In genomic region chrX:677376-677775, GRCh38 we compare ENCODE assay signal across 24 cellular contexts. TPM values are rescaled to one million over a fixed set of nuclear protein-coding genes. Genes with fewer than 3 reads are reported as not detected.
A peak's percentile ranks its signal among the peaks of the same experiment; 100 is the strongest.
DNase-seq lines count a peak whose midpoint lies in the region; ATAC-seq, FAIRE-seq and TF ChIP-seq lines count a peak whose summit lies in the region.
"Had no signal": no experiment of that assay in that cellular context is flagged by ENCODE, and none has a peak within 500 bp of the region (broad histone marks: within the 10 kb centered on the region; RNA-seq: fewer than 3 reads in every experiment).

No MANE protein-coding gene starts in this region.

- no peak overlapping the region for H3K4me2 ChIP-seq in H1 (ENCODE audit: insufficient read depth in 1 of 2, low read depth in 2 of 2, low read length in 2 of 2)
- H3K4me2 ChIP-seq in trophoblast cell (ENCODE audit: low read length): no peak overlapping the region
- H3K4me2 ChIP-seq: A549; BLaER1 treated with 17β-estradiol and CSF1 and Interleukin-3, amounts not matched to agents 10 nM and 100 nM had no signal

- TF ChIP-seq EP300 in H1 (IDR thresholded peaks at IDR 0.05; ENCODE audit: borderline replicate concordance in 1 of 2, low read depth in 2 of 2, low read length in 2 of 2): no peak

- H3K18ac ChIP-seq in H1 (ENCODE audit: extremely low read depth, low read length): no peak overlapping the region
- H3K18ac ChIP-seq in trophoblast cell (ENCODE audit: low read length): no peak overlapping the region

- H3K4me3 ChIP-seq in RWPE2 (ENCODE audit: severe bottlenecking) (no peak overlapping the region), H1 (ENCODE audit: extremely low read depth in 1 of 4, insufficient read depth in 2 of 4, low read depth in 3 of 4, low read length in 4 of 4) (no peak overlapping the region), trophoblast cell (ENCODE audit: low read depth, low read length) (no peak overlapping the region)
- H3K4me3 ChIP-seq: A549; BLaER1 treated with 17β-estradiol and CSF1 and Interleukin-3, amounts not matched to agents 10 nM and 100 nM; GM12878 had no signal

- H2BK12ac ChIP-seq in H1 (ENCODE audit: low read depth, low read length) (peak overlapping the region; percentile 60; the same call in 1 of the 2 replicates), trophoblast cell (ENCODE audit: low read length) (peak overlapping the region; percentile 37)

- H2BK120ac ChIP-seq in H1 (replicated peaks; ENCODE audit: low read depth, low read length): no peak overlapping the region
- peak overlapping the region; percentile 23 for H2BK120ac ChIP-seq in trophoblast cell (ENCODE audit: insufficient read depth, low read length, poor library complexity)

- H4K12ac ChIP-seq in trophoblast cell (ENCODE audit: low read depth, low read length): no peak overlapping the region

- H3K27me3 ChIP-seq in RWPE2 (ENCODE audit: insufficient read depth, poor library complexity, severe bottlenecking): no peaks in the 10 kb centered on the region
- H3K27me3 ChIP-seq in H1 (replicated peaks in 1 of 4; ENCODE audit: control insufficient read depth in 3 of 4, extremely low read depth in 1 of 4, insufficient read depth in 3 of 4, low read length in 3 of 4): no peaks in the 10 kb centered on the region
- no peaks in the 10 kb centered on the region for H3K27me3 ChIP-seq in trophoblast cell (ENCODE audit: insufficient read depth, low read length)
- H3K27me3 ChIP-seq: BE2C; BLaER1 treated with 17β-estradiol and CSF1 and Interleukin-3, amounts not matched to agents 10 nM and 100 nM had no signal

- no peaks in the 10 kb centered on the region for H3K36me3 ChIP-seq in RWPE2 (ENCODE audit: low read depth)
- no peaks in the 10 kb centered on the region for H3K36me3 ChIP-seq in H1 (ENCODE audit: control insufficient read depth in 2 of 4, insufficient read depth in 4 of 4, low read length in 3 of 4)
- no peaks in the 10 kb centered on the region for H3K36me3 ChIP-seq in trophoblast cell (ENCODE audit: control insufficient read depth in 1 of 2, insufficient read depth in 2 of 2, low read length in 2 of 2)
- H3K36me3 ChIP-seq: BE2C; BLaER1 treated with 17β-estradiol and CSF1 and Interleukin-3, amounts not matched to agents 10 nM and 100 nM had no signal

- H2AFZ ChIP-seq in H1 (ENCODE audit: low read length) (no peak overlapping the region), trophoblast cell (ENCODE audit: insufficient read depth, low read length, poor library complexity) (no peak overlapping the region)

- no peak for TF ChIP-seq POLR2A in H1 (IDR thresholded peaks at IDR 0.05; ENCODE audit: control extremely low read depth in 1 of 2, low read depth in 2 of 2, low read length in 2 of 2)

- H4K91ac ChIP-seq in H1 (replicated peaks; ENCODE audit: insufficient read length, low read length): no peak overlapping the region
- H4K91ac ChIP-seq in trophoblast cell (ENCODE audit: low read depth, low read length): peak overlapping the region; percentile 29

- H3K4ac ChIP-seq in H1 (replicated peaks; ENCODE audit: insufficient read length, low read depth, low read length): no peak overlapping the region
- H3K4ac ChIP-seq in trophoblast cell (ENCODE audit: low read depth, low read length): no peak overlapping the region

- H3K9ac ChIP-seq in H1 (replicated peaks in 1 of 4; ENCODE audit: extremely low read depth in 1 of 4, low read depth in 3 of 4, low read length in 3 of 4) (no peak overlapping the region), trophoblast cell (ENCODE audit: low read length) (no peak overlapping the region)
- H3K9ac ChIP-seq: BLaER1 treated with 17β-estradiol and CSF1 and Interleukin-3, amounts not matched to agents 10 nM and 100 nM had no signal

- no peaks in the 10 kb centered on the region for H3K79me2 ChIP-seq in H1 (ENCODE audit: control insufficient read depth in 1 of 2, insufficient read depth in 2 of 2, low read length in 2 of 2)
- no peaks in the 10 kb centered on the region for H3K79me2 ChIP-seq in trophoblast cell (ENCODE audit: control insufficient read depth, insufficient read depth, low read length, poor library complexity)

- H2AK5ac ChIP-seq in H1 (ENCODE audit: low read depth, low read length) (no peak overlapping the region), trophoblast cell (ENCODE audit: low read length) (no peak overlapping the region)

- peak; percentile 54 for DNase-seq in RWPE2 (ENCODE audit: low spot score)
- DNase-seq in H1 (ENCODE audit: low read depth in 1 of 2, low spot score in 2 of 2): no peak
- DNase-seq in trophoblast cell: no peak
- no peak for DNase-seq in mucosa of gallbladder (ENCODE audit: low spot score)
- DNase-seq: 8988T; ACHN; AML-193; BE2C; CD4-positive, alpha-beta T cell; CD8-positive, alpha-beta memory T cell; DMS 273 treated with DMSO at 0.1 percent for 48 hours; DMS79; EL; GDM1; GOT3; H7; HCEC 1CT had no signal

- H3K79me1 ChIP-seq in H1 (ENCODE audit: low read depth, low read length) (no peaks in the 10 kb centered on the region), trophoblast cell (ENCODE audit: low read length) (peaks cover 6% of the 10 kb centered on the region)

- peaks cover 0 to 4% of the 10 kb centered on the region in 2 experiments for H4K20me1 ChIP-seq in H1 (replicated peaks in 1 of 2; ENCODE audit: control insufficient read depth in 1 of 2, insufficient read depth in 2 of 2, low read length in 2 of 2)
- H4K20me1 ChIP-seq: BLaER1 treated with 17β-estradiol and CSF1 and Interleukin-3, amounts not matched to agents 10 nM and 100 nM had no signal

- no peak overlapping the region for H2BK20ac ChIP-seq in H1 (ENCODE audit: low read length)

- H3K9me3 ChIP-seq in RWPE2 (ENCODE audit: severe bottlenecking) (peaks cover 16% of the 10 kb centered on the region), H1 (ENCODE audit: insufficient read depth in 2 of 2, low read depth in 1 of 2, low read length in 1 of 2) (no peaks in the 10 kb centered on the region; a peak in 1 of 4 replicates), trophoblast cell (ENCODE audit: insufficient read depth, low read depth, low read length) (peaks cover 6% of the 10 kb centered on the region)
- H3K9me3 ChIP-seq: A549; BE2C; BLaER1 treated with 17β-estradiol and CSF1 and Interleukin-3, amounts not matched to agents 10 nM and 100 nM had no signal

- no peak overlapping the region for H4K5ac ChIP-seq in H1 (ENCODE audit: insufficient read length, low read depth, low read length)

- POLR2A ChIA-PET in H1 (lab: Charles Lee; ENCODE audit: partially characterized antibody): no interaction called here

- TF ChIP-seq RAD21 in H1 (IDR thresholded peaks at IDR 0.05 in 1 of 2, conservative IDR thresholded peaks at IDR 0.05 in 1 of 2; ENCODE audit: low read depth in 2 of 2, low read length in 2 of 2): no peak

- no peak overlapping the region for H3K14ac ChIP-seq in H1 (ENCODE audit: insufficient read length)
- H3K14ac ChIP-seq in trophoblast cell (ENCODE audit: low read length): no peak overlapping the region

- ATAC-seq in RWPE2 (ENCODE audit: low read depth) (no peak), esophagus mucosa (no peak), HG02938 (IDR thresholded peaks at IDR 0.05; ENCODE audit: unreplicated experiment) (no peak)
- ATAC-seq: A549, GM12878 had no signal

- no peak for FAIRE-seq in H1 (lab: Jason Lieb, UNC)
- FAIRE-seq: A549, D721Med, GM12878 had no signal

- H4K8ac ChIP-seq in H1 (ENCODE audit: extremely low read depth, insufficient read depth, low read length) (no peak overlapping the region), trophoblast cell (ENCODE audit: low read depth, low read length) (no peak overlapping the region)

- TF ChIP-seq CTCF in RWPE2 (IDR thresholded peaks at IDR 0.05; ENCODE audit: poor library complexity, severe bottlenecking) (no peak), H1 (IDR thresholded peaks at IDR 0.05; ENCODE audit: control extremely low read depth in 1 of 3, insufficient read depth in 1 of 3, low read depth in 1 of 3, low read length in 3 of 3) (no peak)

- 91% methylated on average over 13 of the region's 13 CpGs; no CpG with 5 or more reads in 1 of the 2 experiments for WGBS in H1 (ENCODE audit: extremely low coverage in 1 of 2, insufficient coverage in 1 of 2, insufficient read length in 1 of 2, insufficient replicate concordance in 2 of 2, low coverage in 1 of 2, low lambda C conversion rate in 2 of 2, missing lambda C conversion rate in 1 of 2), 2 experiments
- no CpG with 5 or more reads among the region's 13 CpGs for WGBS in trophoblast cell (ENCODE audit: extremely low coverage, insufficient coverage, insufficient read length)

- H3K27ac ChIP-seq in RWPE2 (ENCODE audit: poor library complexity, severe bottlenecking): no peak overlapping the region
- no peak overlapping the region for H3K27ac ChIP-seq in H1 (ENCODE audit: low read depth, low read length)
- no peak overlapping the region for H3K27ac ChIP-seq in trophoblast cell (ENCODE audit: low read depth, low read length)
- H3K27ac ChIP-seq: A549; BLaER1 treated with 17β-estradiol and CSF1 and Interleukin-3, amounts not matched to agents 10 nM and 100 nM had no signal

- no peaks in the 10 kb centered on the region for H3K23me2 ChIP-seq in H1 (ENCODE audit: low read depth, low read length)

- H2BK15ac ChIP-seq in H1 (ENCODE audit: low read length): no peak overlapping the region

- CTCF ChIA-PET in H1 (lab: Charles Lee; ENCODE audit: partially characterized antibody): no interaction called here

- H3K23ac ChIP-seq in H1 (ENCODE audit: insufficient read length): no peak overlapping the region
- no peak overlapping the region for H3K23ac ChIP-seq in trophoblast cell (ENCODE audit: low read length)

- H3K4me1 ChIP-seq in RWPE2 (ENCODE audit: insufficient read depth, poor library complexity, severe bottlenecking) (no peaks in the 10 kb centered on the region), H1 (replicated peaks in 1 of 4; ENCODE audit: control insufficient read depth in 3 of 4, insufficient read depth in 4 of 4, low read length in 3 of 4) (peaks cover 0 to 7% (median 4%) of the 10 kb centered on the region in 4 experiments; a peak in 5 of 7 replicates), trophoblast cell (ENCODE audit: control insufficient read depth in 1 of 2, insufficient read depth in 2 of 2, low read length in 2 of 2) (peaks cover 21 to 24% of the 10 kb centered on the region in 2 experiments)
- H3K4me1 ChIP-seq: A549, BE2C had no signal

- H3K56ac ChIP-seq in H1 (replicated peaks; ENCODE audit: insufficient read length, low read depth, low read length): no peak overlapping the region

- H2BK5ac ChIP-seq in H1 (ENCODE audit: low read depth, low read length) (no peak overlapping the region), trophoblast cell (ENCODE audit: low read depth, low read length, poor library complexity) (no peak overlapping the region)

RNA-seq across cellular contexts. Expression of gene SHOX, which starts 46.8 kb away (rescaled TPM):
- 0.15 TPM in 1 of 2 replicates, not detected in the other for total RNA-seq in H1 (2021; fragmentation: NEBNext Ultra II Directional; extraction: Animal tissue kit (Norgen Biotek cat#: 25700))
- polyA plus RNA-seq in H1 (2011; rRNA removed): 0.05 and 0.06 TPM in 2 replicates
- 0.12 TPM for polyA plus RNA-seq in H1 (2011; cell fraction: cytosol; rRNA removed)
- polyA plus RNA-seq in H1 (2011; cell fraction: nucleus; rRNA removed): 0.16 TPM
- polyA plus RNA-seq in H1 (2012, experiment 1 of 2): 0.06 to 0.09 TPM in 2 of 4 replicates, not detected in the others
- polyA plus RNA-seq in H1 (2012, experiment 2 of 2): not detected
- polyA plus RNA-seq in H1 (2013, experiment 1 of 2): 0.02 TPM
- not detected for polyA plus RNA-seq in H1 (2013, experiment 2 of 2)
- polyA minus RNA-seq in H1 (2011; rRNA and poly(A)+ RNA removed): 0.05 TPM in 1 of 2 replicates, not detected in the other
- polyA minus RNA-seq in H1 (2011; cell fraction: cytosol; rRNA and poly(A)+ RNA removed): not detected
- not detected for polyA minus RNA-seq in H1 (2011; cell fraction: nucleus; rRNA and poly(A)+ RNA removed)
- 0.01 TPM in 2 replicates for polyA plus RNA-seq in trophoblast cell (2013)
- total RNA-seq in esophagus mucosa (not detected), mucosa of gallbladder (not detected)
- total RNA-seq: CD4-positive, alpha-beta T cell; CD8-positive, alpha-beta memory T cell; GM12878; H7 had no signal
- polyA plus RNA-seq: A549; CD14-positive monocyte; CD8-positive, alpha-beta memory T cell had no signal
